ENCODE assay signal across 12 cellular contexts in the genomic region with DNA sequence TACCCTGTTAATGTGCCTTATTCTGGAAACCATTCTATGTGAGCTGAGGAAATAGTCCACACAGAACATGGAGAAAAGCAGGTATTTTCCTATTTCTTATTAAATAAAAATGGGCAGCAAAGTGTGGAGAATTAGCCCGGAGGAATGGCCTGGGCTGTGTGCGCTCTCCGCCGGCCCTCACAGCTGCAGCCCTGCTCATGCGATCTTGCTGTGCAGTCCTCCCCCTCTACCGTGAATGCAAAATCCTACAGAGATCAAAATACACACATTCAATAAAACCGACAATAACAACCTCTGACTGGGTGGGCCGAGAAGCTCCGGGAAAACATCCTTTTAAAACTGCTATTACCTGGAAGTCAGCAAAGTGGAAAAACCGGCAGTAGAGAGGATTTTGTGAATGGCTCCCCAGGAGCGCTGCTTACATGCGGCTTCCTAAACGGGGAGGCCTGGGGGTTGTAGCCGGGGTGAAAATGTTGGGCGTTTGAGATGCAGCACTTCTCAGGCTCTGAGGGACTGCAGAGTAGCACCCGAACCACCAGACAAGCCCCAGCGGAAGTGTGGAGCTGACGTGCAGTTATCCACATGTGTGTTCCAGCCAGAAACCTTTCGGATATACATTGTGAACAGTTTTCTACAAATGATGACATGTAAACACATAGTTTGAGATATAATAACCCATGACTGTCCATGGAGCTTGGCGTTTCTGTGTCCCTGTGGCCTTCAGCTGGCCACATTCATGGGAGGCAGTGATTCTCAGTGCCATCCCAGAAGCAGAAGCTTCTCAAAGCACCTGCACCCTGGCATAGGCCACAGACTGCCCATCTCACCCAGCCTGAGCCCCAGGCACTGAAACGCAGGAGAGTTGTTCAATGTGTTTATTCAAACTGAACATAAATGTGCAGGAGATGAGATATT.
DNase-seq lines count a peak whose midpoint lies in the region; ATAC-seq and TF ChIP-seq lines count a peak whose summit lies in the region.
"Had no signal": no experiment of that assay in that cellular context is flagged by ENCODE, and none has a peak within 500 bp of the region (broad histone marks: within the 10 kb centered on the region; RNA-seq: fewer than 3 reads in every experiment).

No MANE protein-coding gene starts in this region.

- peak; percentile 55 for ATAC-seq in WTC11
- no peak for ATAC-seq in activated CD4-positive, CD25-positive, alpha-beta regulatory T cell treated with anti-CD3 and anti-CD28 coated beads, Interleukin-2, amount 50 U/mL, for 24 hours
- ATAC-seq: GM12878 had no signal

- H3K27me3 ChIP-seq in esophagus muscularis mucosa (peaks cover 0 to 9% (median 0%) of the 10 kb centered on the region in 4 donors), neural cell (ENCODE audit: insufficient read depth, low read depth, low read length) (no peaks in the 10 kb centered on the region)

- H3K4me1 Mint-ChIP-seq in WTC11: peaks cover 21% of the 10 kb centered on the region

- H2AFZ ChIP-seq in neural cell (ENCODE audit: low read depth, low read length): no peak overlapping the region

- H3K36me3 Mint-ChIP-seq in WTC11: no peaks in the 10 kb centered on the region

- TF ChIP-seq EP300 in esophagus muscularis mucosa (IDR thresholded peaks at IDR 0.05): no peak
- TF ChIP-seq EP300 in neural cell (conservative IDR thresholded peaks at IDR 0.05; ENCODE audit: poor library complexity, severe bottlenecking): no peak

- peak overlapping the region; percentile 41 for H3K4me3 Mint-ChIP-seq in WTC11
- H3K4me3 Mint-ChIP-seq: B cell; CD4-positive, alpha-beta T cell had no signal

- POLR2A ChIA-PET in WTC11 (lab: Charles Lee): no interaction called here

- H3F3A ChIP-seq in neural cell (ENCODE audit: insufficient read depth, low read length, poor library complexity, severe bottlenecking): no peaks in the 10 kb centered on the region

- no peak for DNase-seq in WTC11 (ENCODE audit: low spot score)
- DNase-seq in esophagus muscularis mucosa (ENCODE audit: extremely low spot score): peak; percentile 89
- peak; percentile 14 for DNase-seq in retina
- no peak for DNase-seq in activated gamma-delta T cell treated with Interleukin-2 at 50 U/mL for 16 hours
- no peak for DNase-seq in NCI-H2196 treated with DMSO at 0.1 percent for 48 hours (lab: John Stamatoyannopoulos, UW; ENCODE audit: unreplicated experiment)
- DNase-seq: CD4-positive, alpha-beta T cell; DMS79; IMR-90 had no signal

- TF ChIP-seq CTCF in WTC11 (IDR thresholded peaks at IDR 0.05): no peak
- TF ChIP-seq CTCF in esophagus muscularis mucosa (IDR thresholded peaks at IDR 0.05): no peak
- TF ChIP-seq CTCF in neural cell (IDR thresholded peaks at IDR 0.05; ENCODE audit: poor library complexity, severe bottlenecking): no peak

- H3K4me1 ChIP-seq in esophagus muscularis mucosa: no peaks in the 10 kb centered on the region

- WGBS in esophagus muscularis mucosa: 75% methylated on average over 21 of the region's 21 CpGs

- H4K20me1 ChIP-seq in neural cell (ENCODE audit: insufficient read depth): no peaks in the 10 kb centered on the region

- peaks cover 20% of the 10 kb centered on the region for H3K9me3 Mint-ChIP-seq in WTC11

- H3K4me2 ChIP-seq in neural cell (ENCODE audit: low read length): no peak overlapping the region

- H3K79me2 ChIP-seq in neural cell (replicated peaks; ENCODE audit: insufficient read depth, low read length): no peaks in the 10 kb centered on the region

- no peak overlapping the region for H3K27ac ChIP-seq in esophagus muscularis mucosa (replicated peaks in 1 of 4)
- no peak overlapping the region for H3K27ac ChIP-seq in neural cell (ENCODE audit: low read length)

- H3K4me3 ChIP-seq in esophagus muscularis mucosa: no peak overlapping the region
- no peak overlapping the region for H3K4me3 ChIP-seq in neural cell (ENCODE audit: low read length)
- H3K4me3 ChIP-seq: GM12878 had no signal

- intact Hi-C loops in esophagus muscularis mucosa (cut with DNase I): no loop called here

- peaks cover 10% of the 10 kb centered on the region; the same call in 1 of the 2 replicates for H3K27me3 Mint-ChIP-seq in WTC11 (ENCODE audit: low read depth)

- H3K36me3 ChIP-seq in esophagus muscularis mucosa: no peaks in the 10 kb centered on the region
- H3K36me3 ChIP-seq in neural cell (ENCODE audit: insufficient read depth, low read length): no peaks in the 10 kb centered on the region

- H3K9me2 ChIP-seq in neural cell (ENCODE audit: insufficient read depth, low read length): no peaks in the 10 kb centered on the region

- H3K9me3 ChIP-seq in esophagus muscularis mucosa: peaks cover 0 to 5% (median 0%) of the 10 kb centered on the region in 4 donors
- H3K9me3 ChIP-seq in neural cell (ENCODE audit: low read length): no peaks in the 10 kb centered on the region

- no peak overlapping the region for H3K9ac ChIP-seq in neural cell (ENCODE audit: low read length)

- CTCF ChIA-PET in WTC11 (lab: Charles Lee): interaction anchor here (0.8 to 1.5 kb wide), 4 partner anchors 50 to 119 kb away, joined by 3 to 4 read pairs (median 4); no protein-coding TSS in a partner anchor

- H3K27ac Mint-ChIP-seq in WTC11: no peak overlapping the region
- H3K27ac Mint-ChIP-seq: B cell; CD4-positive, alpha-beta T cell had no signal

- TF ChIP-seq POLR2A in esophagus muscularis mucosa (IDR thresholded peaks at IDR 0.05; ENCODE audit: low read depth): no peak

- no peak for TF ChIP-seq RAD21 in neural cell (conservative IDR thresholded peaks at IDR 0.05)

TF ChIP-seq in WTC11, 78 proteins besides CTCF, POLR2A, EP300 and RAD21 (continues in another document):
- TF ChIP-seq NR2C2 (CRISPR knock-in tag; IDR thresholded peaks at IDR 0.05) (no peak), ZNF263 (CRISPR knock-in tag; IDR thresholded peaks at IDR 0.05; ENCODE audit: low read depth) (no peak), GRHL2 (CRISPR knock-in tag; IDR thresholded peaks at IDR 0.05; ENCODE audit: insufficient replicate concordance, severe bottlenecking) (no peak)
- TF ChIP-seq, protein P1, sequence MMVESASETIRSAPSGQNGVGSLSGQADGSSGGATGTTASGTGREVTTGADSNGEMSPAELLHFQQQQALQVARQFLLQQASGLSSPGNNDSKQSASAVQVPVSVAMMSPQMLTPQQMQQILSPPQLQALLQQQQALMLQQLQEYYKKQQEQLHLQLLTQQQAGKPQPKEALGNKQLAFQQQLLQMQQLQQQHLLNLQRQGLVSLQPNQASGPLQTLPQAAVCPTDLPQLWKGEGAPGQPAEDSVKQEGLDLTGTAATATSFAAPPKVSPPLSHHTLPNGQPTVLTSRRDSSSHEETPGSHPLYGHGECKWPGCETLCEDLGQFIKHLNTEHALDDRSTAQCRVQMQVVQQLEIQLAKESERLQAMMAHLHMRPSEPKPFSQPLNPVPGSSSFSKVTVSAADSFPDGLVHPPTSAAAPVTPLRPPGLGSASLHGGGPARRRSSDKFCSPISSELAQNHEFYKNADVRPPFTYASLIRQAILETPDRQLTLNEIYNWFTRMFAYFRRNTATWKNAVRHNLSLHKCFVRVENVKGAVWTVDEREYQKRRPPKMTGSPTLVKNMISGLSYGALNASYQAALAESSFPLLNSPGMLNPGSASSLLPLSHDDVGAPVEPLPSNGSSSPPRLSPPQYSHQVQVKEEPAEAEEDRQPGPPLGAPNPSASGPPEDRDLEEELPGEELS (CRISPR knock-in tag; IDR thresholded peaks at IDR 0.05): no peak

TF ChIP-seq in neural cell, 6 proteins besides CTCF, POLR2A, EP300 and RAD21:
- TF ChIP-seq, protein P2, sequence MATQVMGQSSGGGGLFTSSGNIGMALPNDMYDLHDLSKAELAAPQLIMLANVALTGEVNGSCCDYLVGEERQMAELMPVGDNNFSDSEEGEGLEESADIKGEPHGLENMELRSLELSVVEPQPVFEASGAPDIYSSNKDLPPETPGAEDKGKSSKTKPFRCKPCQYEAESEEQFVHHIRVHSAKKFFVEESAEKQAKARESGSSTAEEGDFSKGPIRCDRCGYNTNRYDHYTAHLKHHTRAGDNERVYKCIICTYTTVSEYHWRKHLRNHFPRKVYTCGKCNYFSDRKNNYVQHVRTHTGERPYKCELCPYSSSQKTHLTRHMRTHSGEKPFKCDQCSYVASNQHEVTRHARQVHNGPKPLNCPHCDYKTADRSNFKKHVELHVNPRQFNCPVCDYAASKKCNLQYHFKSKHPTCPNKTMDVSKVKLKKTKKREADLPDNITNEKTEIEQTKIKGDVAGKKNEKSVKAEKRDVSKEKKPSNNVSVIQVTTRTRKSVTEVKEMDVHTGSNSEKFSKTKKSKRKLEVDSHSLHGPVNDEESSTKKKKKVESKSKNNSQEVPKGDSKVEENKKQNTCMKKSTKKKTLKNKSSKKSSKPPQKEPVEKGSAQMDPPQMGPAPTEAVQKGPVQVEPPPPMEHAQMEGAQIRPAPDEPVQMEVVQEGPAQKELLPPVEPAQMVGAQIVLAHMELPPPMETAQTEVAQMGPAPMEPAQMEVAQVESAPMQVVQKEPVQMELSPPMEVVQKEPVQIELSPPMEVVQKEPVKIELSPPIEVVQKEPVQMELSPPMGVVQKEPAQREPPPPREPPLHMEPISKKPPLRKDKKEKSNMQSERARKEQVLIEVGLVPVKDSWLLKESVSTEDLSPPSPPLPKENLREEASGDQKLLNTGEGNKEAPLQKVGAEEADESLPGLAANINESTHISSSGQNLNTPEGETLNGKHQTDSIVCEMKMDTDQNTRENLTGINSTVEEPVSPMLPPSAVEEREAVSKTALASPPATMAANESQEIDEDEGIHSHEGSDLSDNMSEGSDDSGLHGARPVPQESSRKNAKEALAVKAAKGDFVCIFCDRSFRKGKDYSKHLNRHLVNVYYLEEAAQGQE (IDR thresholded peaks at IDR 0.05; ENCODE audit: borderline replicate concordance): no peak
- TF ChIP-seq TAF1 (IDR thresholded peaks at IDR 0.05; ENCODE audit: low read depth) (no peak), POLR2AphosphoS5 (IDR thresholded peaks at IDR 0.05) (peak; percentile 47), MXI1 (conservative IDR thresholded peaks at IDR 0.05; ENCODE audit: poor library complexity, severe bottlenecking) (no peak), EZH2 (IDR thresholded peaks at IDR 0.05; ENCODE audit: borderline replicate concordance, insufficient read depth, low read length, poor library complexity, severe bottlenecking) (no peak)
TF ChIP-seq in neural cell: peak in this region for 1.

Comparison
In these comparisons a context has a peak if more than half of its experiments do, and no peak if none do; other contexts are left out.
1. DNase-seq: peak in esophagus muscularis mucosa (single experiment) and retina (single experiment); none in WTC11 (single experiment), activated gamma-delta T cell treated with Interleukin-2 at 50 U/mL for 16 hours (single experiment) and NCI-H2196 treated with DMSO at 0.1 percent for 48 hours (single experiment).